19 cellular contexts compared by ENCODE assay signal in the genomic region with DNA sequence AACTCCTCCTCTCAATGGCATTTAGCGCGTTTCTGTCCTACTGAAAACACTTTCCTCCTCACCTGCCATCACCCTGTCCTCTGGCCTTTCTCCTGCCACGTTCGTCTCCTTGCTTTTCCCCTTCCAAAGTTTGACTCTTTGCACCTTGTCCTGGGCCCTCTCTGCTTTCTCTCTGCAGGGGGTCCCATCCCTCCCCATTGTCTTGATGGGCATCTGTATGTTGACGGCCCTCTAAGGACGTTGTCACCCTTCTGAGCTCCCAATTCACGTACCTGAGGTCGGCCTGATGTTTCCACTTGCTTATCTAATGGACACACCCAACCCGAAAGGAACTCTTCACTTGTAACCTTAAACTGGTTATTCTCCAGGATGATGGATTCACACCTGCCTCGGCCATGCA.
DNase-seq lines count a peak whose midpoint lies in the region; ATAC-seq, FAIRE-seq and TF ChIP-seq lines count a peak whose summit lies in the region.
"Had no signal": no experiment of that assay in that cellular context is flagged by ENCODE, and none has a peak within 500 bp of the region (broad histone marks: within the 10 kb centered on the region; RNA-seq: fewer than 3 reads in every experiment).

No MANE protein-coding gene starts in this region.

- H3K23ac ChIP-seq in neuronal stem cell (ENCODE audit: low read depth, low read length, poor library complexity), result no peak overlapping the region

- TF ChIP-seq EP300 in A549 (IDR thresholded peaks at IDR 0.05), result no peak

- H2AFZ ChIP-seq in neuronal stem cell (ENCODE audit: low read length), result no peak overlapping the region
- H2AFZ ChIP-seq: GM23338 had no signal

- H3K27me3 ChIP-seq in RWPE2 (ENCODE audit: insufficient read depth, poor library complexity, severe bottlenecking) (no peaks in the 10 kb centered on the region), neuronal stem cell (ENCODE audit: control insufficient read depth in 3 of 3, insufficient read depth in 3 of 3, low read depth in 1 of 3, low read length in 3 of 3) (peaks cover 0 to 2% (median 0%) of the 10 kb centered on the region in 3 experiments)
- H3K27me3 ChIP-seq: BLaER1 had no signal

- peak overlapping the region; percentile 49 for H2BK5ac ChIP-seq in neuronal stem cell (ENCODE audit: low read length)

- H3K9me3 Mint-ChIP-seq in endothelial cell (ENCODE audit: unreplicated experiment), result no peaks in the 10 kb centered on the region
- H3K9me3 Mint-ChIP-seq in osteocyte (ENCODE audit: unreplicated experiment), result no peaks in the 10 kb centered on the region
- H3K9me3 Mint-ChIP-seq: CD4-positive, alpha-beta memory T cell; GM23338 had no signal

- H3K4me1 ChIP-seq in A549 (peaks cover 34% of the 10 kb centered on the region), RWPE2 (ENCODE audit: insufficient read depth, poor library complexity, severe bottlenecking) (peaks cover 44% of the 10 kb centered on the region), neuronal stem cell (ENCODE audit: control insufficient read depth in 2 of 2, insufficient read depth in 1 of 2, low read depth in 1 of 2, low read length in 2 of 2) (peaks cover 0 to 17% of the 10 kb centered on the region in 2 donors)
- H3K4me1 ChIP-seq: BLaER1 had no signal

- H3K9ac ChIP-seq in neuronal stem cell (ENCODE audit: low read depth, low read length, poor library complexity), result no peak overlapping the region
- H3K9ac ChIP-seq: BLaER1 had no signal

- no peak overlapping the region for H3K4ac ChIP-seq in neuronal stem cell (ENCODE audit: low read length)

- CTCF ChIA-PET in A549 (lab: Yijun Ruan, JAX), result interaction anchor here (0.9 to 1.0 kb wide), 3 partner anchors 9 to 419 kb away, joined by 3 read pairs; no protein-coding TSS in a partner anchor

- H3K27ac Mint-ChIP-seq in endothelial cell (ENCODE audit: unreplicated experiment) (peak overlapping the region; percentile 27), osteocyte (ENCODE audit: unreplicated experiment) (no peak overlapping the region)
- H3K27ac Mint-ChIP-seq: CD14-positive monocyte; CD4-positive, alpha-beta memory T cell; GM23338 had no signal

- no peaks in the 10 kb centered on the region for H3K9me3 ChIP-seq in A549
- no peaks in the 10 kb centered on the region for H3K9me3 ChIP-seq in RWPE2 (ENCODE audit: severe bottlenecking)
- H3K9me3 ChIP-seq in neuronal stem cell (replicated peaks in 1 of 2; ENCODE audit: control insufficient read depth in 2 of 2, insufficient read depth in 1 of 2, low read depth in 1 of 2, low read length in 2 of 2), result no peaks in the 10 kb centered on the region
- H3K9me3 ChIP-seq: BLaER1 had no signal

- no peak overlapping the region for H2BK120ac ChIP-seq in neuronal stem cell (ENCODE audit: low read depth, low read length)

- H3K14ac ChIP-seq in neuronal stem cell (ENCODE audit: low read length), result no peak overlapping the region

- FAIRE-seq in A549 (lab: Jason Lieb, UNC), result no peak
- FAIRE-seq: GM12892, GM18507, HTR-8/SVneo had no signal

- ATAC-seq in A549, result no peak
- no peak for ATAC-seq in RWPE2 (ENCODE audit: low read depth)
- no peak for ATAC-seq in GM21723 (IDR thresholded peaks at IDR 0.05; ENCODE audit: unreplicated experiment)

- H3K4me3 ChIP-seq in A549 (no peak overlapping the region), RWPE2 (ENCODE audit: severe bottlenecking) (no peak overlapping the region), neuronal stem cell (ENCODE audit: low read length in 2 of 2) (no peak overlapping the region)
- H3K4me3 ChIP-seq: BLaER1, GM23338 had no signal

- H4K8ac ChIP-seq in neuronal stem cell (ENCODE audit: low read depth, low read length), result no peak overlapping the region

- no peak for TF ChIP-seq POLR2A in A549 (IDR thresholded peaks at IDR 0.05; ENCODE audit: low read length)

- H3K4me1 Mint-ChIP-seq in endothelial cell (ENCODE audit: unreplicated experiment) (peaks cover 22% of the 10 kb centered on the region), osteocyte (ENCODE audit: unreplicated experiment) (peaks cover 4% of the 10 kb centered on the region)
- H3K4me1 Mint-ChIP-seq: CD14-positive monocyte; CD4-positive, alpha-beta memory T cell had no signal

- H3K79me1 ChIP-seq in neuronal stem cell (ENCODE audit: low read depth, low read length), result no peaks in the 10 kb centered on the region

- peak overlapping the region; percentile 34 for H4K91ac ChIP-seq in neuronal stem cell (ENCODE audit: low read depth, low read length, poor library complexity)

- TF ChIP-seq RAD21 in A549 (conservative IDR thresholded peaks at IDR 0.05 in 1 of 2, IDR thresholded peaks at IDR 0.05 in 1 of 2), result no peak

- DNase-seq in A549 (ENCODE audit: low read depth in 1 of 2, low spot score in 1 of 2) (no peak), RWPE2 (ENCODE audit: low spot score) (no peak), endothelial cell (ENCODE audit: low spot score) (no peak), neuronal stem cell (ENCODE audit: low spot score) (no peak), osteocyte (ENCODE audit: extremely low spot score, unreplicated experiment) (no peak), T-helper 2 cell (no peak), NCI-H1417 treated with DMSO at 0.1 percent for 48 hours (lab: John Stamatoyannopoulos, UW) (no peak)
- DNase-seq: CD4-positive, alpha-beta memory T cell; DMS153; DMS79; GDM1 had no signal

- H2AK5ac ChIP-seq in neuronal stem cell (ENCODE audit: low read depth, low read length), result no peak overlapping the region

- H3K27ac ChIP-seq in A549 (no peak overlapping the region), RWPE2 (ENCODE audit: poor library complexity, severe bottlenecking) (peak overlapping the region; percentile 80), neuronal stem cell (replicated peaks; ENCODE audit: low read length) (no peak overlapping the region)
- H3K27ac ChIP-seq: 22Rv1, BLaER1 had no signal

- H3K18ac ChIP-seq in neuronal stem cell (ENCODE audit: low read length), result peak overlapping the region; percentile 50

- H3K36me3 Mint-ChIP-seq in endothelial cell (ENCODE audit: low read depth, unreplicated experiment) (no peaks in the 10 kb centered on the region), osteocyte (ENCODE audit: unreplicated experiment) (no peaks in the 10 kb centered on the region)
- H3K36me3 Mint-ChIP-seq: CD14-positive monocyte; CD4-positive, alpha-beta memory T cell had no signal

- H3K4me3 Mint-ChIP-seq in endothelial cell (ENCODE audit: unreplicated experiment) (no peak overlapping the region), osteocyte (ENCODE audit: unreplicated experiment) (no peak overlapping the region)
- H3K4me3 Mint-ChIP-seq: CD14-positive monocyte, GM23338 had no signal

- no peak overlapping the region for H2BK12ac ChIP-seq in neuronal stem cell (ENCODE audit: low read length)

- POLR2A ChIA-PET in A549 (lab: Yijun Ruan, JAX), result no interaction called here

- H3K4me2 ChIP-seq in A549 (peak overlapping the region; percentile 39; the same call in 2 of the 3 replicates), neuronal stem cell (ENCODE audit: insufficient read depth, low read length, poor library complexity, severe bottlenecking) (no peak overlapping the region)
- H3K4me2 ChIP-seq: BLaER1, GM23338 had no signal

- peak overlapping the region; percentile 15 for H2BK15ac ChIP-seq in neuronal stem cell (ENCODE audit: low read length)

- TF ChIP-seq CTCF in A549 (IDR thresholded peaks at IDR 0.05) (no peak), RWPE2 (IDR thresholded peaks at IDR 0.05; ENCODE audit: poor library complexity, severe bottlenecking) (no peak), endothelial cell (IDR thresholded peaks at IDR 0.05; ENCODE audit: unreplicated experiment) (no peak), osteocyte (IDR thresholded peaks at IDR 0.05) (no peak)

- H3K27me3 Mint-ChIP-seq in endothelial cell (ENCODE audit: unreplicated experiment) (peaks cover 4% of the 10 kb centered on the region), osteocyte (ENCODE audit: unreplicated experiment) (peaks cover 43% of the 10 kb centered on the region)

- H3K36me3 ChIP-seq in RWPE2 (ENCODE audit: low read depth) (no peaks in the 10 kb centered on the region), neuronal stem cell (replicated peaks in 1 of 2; ENCODE audit: control insufficient read depth in 2 of 2, insufficient read depth in 2 of 2, low read length in 2 of 2) (peaks cover 0 to 2% of the 10 kb centered on the region in 2 donors)
- H3K36me3 ChIP-seq: BLaER1 had no signal

- WGBS in A549 (ENCODE audit: missing lambda C conversion rate), result 61% methylated on average over 10 of the region's 10 CpGs
- no CpG with 5 or more reads among the region's 10 CpGs for WGBS in neuronal stem cell (ENCODE audit: extremely low coverage in 2 of 2, insufficient read length in 2 of 2, insufficient replicate concordance in 1 of 2), 2 donors

TF ChIP-seq in A549, 52 proteins besides CTCF, POLR2A, EP300 and RAD21:
- TF ChIP-seq FOSB (CRISPR knock-in tag; IDR thresholded peaks at IDR 0.05) (no peak), TP53 (CRISPR knock-in tag; IDR thresholded peaks at IDR 0.05) (no peak), MAZ (IDR thresholded peaks at IDR 0.05; ENCODE audit: borderline replicate concordance, low read depth, low read length) (no peak), PHF8 (IDR thresholded peaks at IDR 0.05; ENCODE audit: borderline replicate concordance, low read depth) (no peak), ZC3H11A (IDR thresholded peaks at IDR 0.05) (no peak), ZFP36 (IDR thresholded peaks at IDR 0.05; ENCODE audit: borderline replicate concordance, partially characterized antibody) (no peak), CHD2 (IDR thresholded peaks at IDR 0.05; ENCODE audit: low read length, partially characterized antibody) (no peak)
- TF ChIP-seq, protein P1, sequence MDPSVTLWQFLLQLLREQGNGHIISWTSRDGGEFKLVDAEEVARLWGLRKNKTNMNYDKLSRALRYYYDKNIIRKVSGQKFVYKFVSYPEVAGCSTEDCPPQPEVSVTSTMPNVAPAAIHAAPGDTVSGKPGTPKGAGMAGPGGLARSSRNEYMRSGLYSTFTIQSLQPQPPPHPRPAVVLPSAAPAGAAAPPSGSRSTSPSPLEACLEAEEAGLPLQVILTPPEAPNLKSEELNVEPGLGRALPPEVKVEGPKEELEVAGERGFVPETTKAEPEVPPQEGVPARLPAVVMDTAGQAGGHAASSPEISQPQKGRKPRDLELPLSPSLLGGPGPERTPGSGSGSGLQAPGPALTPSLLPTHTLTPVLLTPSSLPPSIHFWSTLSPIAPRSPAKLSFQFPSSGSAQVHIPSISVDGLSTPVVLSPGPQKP (IDR thresholded peaks at IDR 0.05; ENCODE audit: low read depth, low read length), result no peak
TF ChIP-seq in A549: peak in this region for 0.
